18 cellular contexts compared by ENCODE assay signal in genomic region chr10:127738512-127739424, GRCh38. TPM values are rescaled to one million over a fixed set of nuclear protein-coding genes. Genes with fewer than 3 reads are reported as not detected.
A peak's percentile ranks its signal among the peaks of the same experiment; 100 is the strongest.
DNase-seq lines count a peak whose midpoint lies in the region; ATAC-seq and TF ChIP-seq lines count a peak whose summit lies in the region.
"Had no signal": no experiment of that assay in that cellular context is flagged by ENCODE, and none has a peak within 500 bp of the region (broad histone marks: within the 10 kb centered on the region; RNA-seq: fewer than 3 reads in every experiment).

No MANE protein-coding gene starts in this region.

- H3K9me3 ChIP-seq in neural progenitor cell (ENCODE audit: low read depth): no peaks in the 10 kb centered on the region
- H3K9me3 ChIP-seq: gastrocnemius medialis had no signal

- ATAC-seq in HG03521 (IDR thresholded peaks at IDR 0.05; ENCODE audit: unreplicated experiment): no peak
- ATAC-seq: gastrocnemius medialis, left ventricle myocardium superior had no signal

- peak overlapping the region; percentile 78 for H3K4me2 ChIP-seq in neural progenitor cell

- H3K9ac ChIP-seq in neural progenitor cell: no peak overlapping the region

- H3K36me3 Mint-ChIP-seq in neural progenitor cell: no peaks in the 10 kb centered on the region
- H3K36me3 Mint-ChIP-seq: activated naive CD4-positive, alpha-beta T cell treated with anti-CD3 and anti-CD28 coated beads, Interleukin-2, amount 10 ng/mL, durations not matched to agents 7 days and 5 days had no signal

- H3K36me3 ChIP-seq in H7 (replicated peaks; ENCODE audit: control insufficient read depth, insufficient read depth, low read length): no peaks in the 10 kb centered on the region
- H3K36me3 ChIP-seq in neural progenitor cell: no peaks in the 10 kb centered on the region
- H3K36me3 ChIP-seq: gastrocnemius medialis had no signal

- H3K4me1 Mint-ChIP-seq in neural progenitor cell: peaks cover 9% of the 10 kb centered on the region
- H3K4me1 Mint-ChIP-seq: activated naive CD4-positive, alpha-beta T cell treated with anti-CD3 and anti-CD28 coated beads, Interleukin-2, amount 10 ng/mL, durations not matched to agents 7 days and 5 days had no signal

- H2AFZ ChIP-seq in neural progenitor cell (replicated peaks): no peak overlapping the region

- H4K20me1 ChIP-seq in neural progenitor cell (ENCODE audit: low read depth): peaks cover 46% of the 10 kb centered on the region

- peak overlapping the region; percentile 74 for H3K4me3 Mint-ChIP-seq in neural progenitor cell
- H3K4me3 Mint-ChIP-seq: activated naive CD4-positive, alpha-beta T cell treated with anti-CD3 and anti-CD28 coated beads, Interleukin-2, amount 10 ng/mL, durations not matched to agents 7 days and 5 days had no signal

- H3K27me3 ChIP-seq in H7 (ENCODE audit: control insufficient read depth, insufficient read depth, low read length) (peaks cover 57% of the 10 kb centered on the region), neural progenitor cell (peaks cover 89% of the 10 kb centered on the region)

- peaks cover 57% of the 10 kb centered on the region for H3K27me3 Mint-ChIP-seq in neural progenitor cell (ENCODE audit: insufficient read depth, low read depth)

- peak overlapping the region; percentile 16; the same call in 1 of the 2 replicates for H3K4me3 ChIP-seq in H7 (ENCODE audit: insufficient read depth, low read depth, low read length)
- H3K4me3 ChIP-seq in epithelial cell of esophagus (ENCODE audit: low read length): no peak overlapping the region
- peak overlapping the region; percentile 6 for H3K4me3 ChIP-seq in neural progenitor cell
- H3K4me3 ChIP-seq: gastrocnemius medialis had no signal

- peaks cover 8% of the 10 kb centered on the region for H3F3A ChIP-seq in neural progenitor cell (ENCODE audit: low read depth)

- H3K4me1 ChIP-seq in neural progenitor cell: no peaks in the 10 kb centered on the region
- H3K4me1 ChIP-seq: gastrocnemius medialis had no signal

- TF ChIP-seq CTCF in epithelial cell of esophagus (IDR thresholded peaks at IDR 0.05; ENCODE audit: insufficient read depth, low read depth, low read length, missing control alignments): no peak
- TF ChIP-seq CTCF in neural progenitor cell (IDR thresholded peaks at IDR 0.05): no peak

- no peak overlapping the region for H3K27ac ChIP-seq in neural progenitor cell
- H3K27ac ChIP-seq: gastrocnemius medialis had no signal

- H3K27ac Mint-ChIP-seq in neural progenitor cell: no peak overlapping the region
- H3K27ac Mint-ChIP-seq: activated naive CD4-positive, alpha-beta T cell treated with anti-CD3 and anti-CD28 coated beads, Interleukin-2, amount 10 ng/mL, durations not matched to agents 7 days and 5 days had no signal

- peaks cover 2% of the 10 kb centered on the region for H3K9me3 Mint-ChIP-seq in neural progenitor cell
- H3K9me3 Mint-ChIP-seq: activated naive CD4-positive, alpha-beta T cell treated with anti-CD3 and anti-CD28 coated beads, Interleukin-2, amount 10 ng/mL, durations not matched to agents 7 days and 5 days had no signal

- peak; percentile 77 for DNase-seq in H7
- peak; percentile 4 for DNase-seq in NCI-H2029 (lab: John Stamatoyannopoulos, UW)
- DNase-seq in epithelial cell of esophagus (ENCODE audit: low read depth): peak; percentile 46
- DNase-seq in neural progenitor cell (ENCODE audit: low spot score): peak; percentile 60
- DNase-seq in NCI-H2081 (lab: John Stamatoyannopoulos, UW): no peak
- DNase-seq in GM19238 (ENCODE audit: insufficient read length, low spot score): no peak
- no peak for DNase-seq in activated CD4-positive, alpha-beta T cell treated with anti-CD3 and anti-CD28 coated beads for 4 hours
- DNase-seq: activated CD4-positive, alpha-beta T cell treated with anti-CD3 and anti-CD28 coated beads for 1 hour; activated CD8-positive, alpha-beta memory T cell treated with anti-CD3 and anti-CD28 coated beads, Interleukin-2, amount 50 U/mL, for 48 hours; activated naive CD4-positive, alpha-beta T cell treated with anti-CD3 and anti-CD28 coated beads, Interleukin-2, amount 10 ng/mL, durations not matched to agents 7 days and 5 days; C1 segment of cervical spinal cord; EL; gastrocnemius medialis; left ventricle myocardium superior had no signal

- no peaks in the 10 kb centered on the region for H3K79me2 ChIP-seq in neural progenitor cell (ENCODE audit: low read depth)

RNA-seq across cellular contexts. Expression of gene FOXI2, which starts 1.8 kb away (rescaled TPM):
- 0.35 and 1.2 TPM in 2 replicates for total RNA-seq in H7 (2014; rRNA removed; shearing (Covaris generic))
- not detected in 2 replicates for total RNA-seq in neural progenitor cell (ENCODE audit: low replicate concordance)
- total RNA-seq: left ventricle myocardium superior; myocyte; NCI-H460; T-helper 2 cell treated with Interferon-gamma antibody and Interleukin-4, amounts not matched to agents 100 ng/mL and 5 ng/mL, for 36 hours had no signal

Comparison
In these comparisons a context has a peak if more than half of its experiments do, and no peak if none do; other contexts are left out.
1. DNase-seq: peak in H7 (single experiment), NCI-H2029 (single experiment), epithelial cell of esophagus (single experiment) and neural progenitor cell (single experiment); none in NCI-H2081 (0 of 2), GM19238 (single experiment) and activated CD4-positive, alpha-beta T cell treated with anti-CD3 and anti-CD28 coated beads for 4 hours (0 of 2).